ENCODE assay signal across 18 cellular contexts in the genomic region with DNA sequence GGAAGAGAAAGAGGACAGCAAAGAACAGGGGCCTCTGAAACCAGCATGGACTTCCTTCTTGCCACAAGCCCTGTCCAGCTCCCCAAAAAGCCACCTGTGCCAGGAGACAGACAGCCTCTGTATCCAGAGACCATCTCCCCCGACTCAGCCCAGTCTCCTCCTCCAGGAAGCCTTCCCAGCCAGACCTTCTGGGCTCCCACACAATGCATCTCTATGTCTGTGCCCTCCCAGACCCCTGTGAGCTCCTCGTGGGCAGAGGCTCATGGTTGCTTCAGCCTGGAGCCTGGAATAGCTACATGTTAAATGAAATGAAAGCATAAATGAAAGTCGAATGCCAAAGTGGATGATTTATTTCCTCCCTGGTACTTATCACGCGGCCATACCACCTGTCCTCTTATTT. TPM values are rescaled to one million over a fixed set of nuclear protein-coding genes. Genes with fewer than 3 reads are reported as not detected.
A peak's percentile ranks its signal among the peaks of the same experiment; 100 is the strongest.
DNase-seq lines count a peak whose midpoint lies in the region; ATAC-seq and TF ChIP-seq lines count a peak whose summit lies in the region.
"Had no signal": no experiment of that assay in that cellular context is flagged by ENCODE, and none has a peak within 500 bp of the region (broad histone marks: within the 10 kb centered on the region; RNA-seq: fewer than 3 reads in every experiment).

No MANE protein-coding gene starts in this region.

- no peak for ATAC-seq in heart left ventricle
- ATAC-seq in CD4-positive, alpha-beta T cell (ENCODE audit: poor library complexity) = no peak
- ATAC-seq: activated naive CD4-positive, alpha-beta T cell treated with anti-CD3 and anti-CD28 coated beads, Interleukin-2, amount 50 U/mL, for 72 hours; GM23338 had no signal

- intact Hi-C loops in heart left ventricle (cut with DNase I) = no loop called here
- intact Hi-C loops in dendritic cell treated with granulocyte-macrophage colony-stimulating factor and Interleukin-4, amounts not matched to agents 40 ng/mL and 50 ng/mL, for 4 days (cut with micrococcal nuclease) = no loop called here
- intact Hi-C loops in CD4-positive, alpha-beta T cell (cut with DNase I, micrococcal nuclease) = no loop called here

- TF ChIP-seq POLR2A in heart left ventricle (IDR thresholded peaks at IDR 0.05) = no peak

- peaks cover 15% of the 10 kb centered on the region for H3K36me3 Mint-ChIP-seq in dendritic cell treated with granulocyte-macrophage colony-stimulating factor and Interleukin-4, amounts not matched to agents 40 ng/mL and 50 ng/mL, for 4 days (ENCODE audit: low read depth)
- H3K36me3 Mint-ChIP-seq in CD4-positive, alpha-beta T cell (ENCODE audit: low read depth) = peaks cover 22% of the 10 kb centered on the region
- H3K36me3 Mint-ChIP-seq: activated naive CD4-positive, alpha-beta T cell treated with anti-CD3 and anti-CD28 coated beads, Interleukin-2, amount 50 U/mL, for 72 hours had no signal

- peak overlapping the region; percentile 23 for H3K27ac Mint-ChIP-seq in dendritic cell treated with granulocyte-macrophage colony-stimulating factor and Interleukin-4, amounts not matched to agents 40 ng/mL and 50 ng/mL, for 4 days
- no peak overlapping the region for H3K27ac Mint-ChIP-seq in CD4-positive, alpha-beta T cell
- H3K27ac Mint-ChIP-seq: GM23338 had no signal

- H3K9me3 Mint-ChIP-seq in dendritic cell treated with granulocyte-macrophage colony-stimulating factor and Interleukin-4, amounts not matched to agents 40 ng/mL and 50 ng/mL, for 4 days = no peaks in the 10 kb centered on the region
- no peaks in the 10 kb centered on the region for H3K9me3 Mint-ChIP-seq in CD4-positive, alpha-beta T cell
- H3K9me3 Mint-ChIP-seq: activated naive CD4-positive, alpha-beta T cell treated with anti-CD3 and anti-CD28 coated beads, Interleukin-2, amount 50 U/mL, for 72 hours; GM23338; immature natural killer cell had no signal

- POLR2A ChIA-PET in CD4-positive, alpha-beta T cell (lab: Charles Lee) = no interaction called here

- CTCF ChIA-PET in CD4-positive, alpha-beta T cell (lab: Charles Lee) = no interaction called here

- H3K36me3 ChIP-seq in cardiac muscle cell = no peaks in the 10 kb centered on the region
- peaks cover 0 to 12% (median 0%) of the 10 kb centered on the region in 9 donors for H3K36me3 ChIP-seq in heart left ventricle

- TF ChIP-seq CTCF in cardiac muscle cell (IDR thresholded peaks at IDR 0.05; ENCODE audit: low read depth, low read length) (no peak), heart left ventricle (IDR thresholded peaks at IDR 0.05) (no peak)
- TF ChIP-seq CTCF in CD4-positive, alpha-beta T cell (IDR thresholded peaks at IDR 0.05) = no peak

- no peaks in the 10 kb centered on the region for H3K4me1 ChIP-seq in cardiac muscle cell (ENCODE audit: low read depth)
- peaks cover 0 to 25% (median 3%) of the 10 kb centered on the region in 12 donors for H3K4me1 ChIP-seq in heart left ventricle

- H3K4me1 Mint-ChIP-seq in dendritic cell treated with granulocyte-macrophage colony-stimulating factor and Interleukin-4, amounts not matched to agents 40 ng/mL and 50 ng/mL, for 4 days (ENCODE audit: low read depth) = peaks cover 74% of the 10 kb centered on the region
- no peaks in the 10 kb centered on the region for H3K4me1 Mint-ChIP-seq in CD4-positive, alpha-beta T cell (ENCODE audit: low read depth)

- no peaks in the 10 kb centered on the region for H3K27me3 ChIP-seq in cardiac muscle cell
- no peaks in the 10 kb centered on the region for H3K27me3 ChIP-seq in heart left ventricle
- H3K27me3 ChIP-seq in CD4-positive, alpha-beta T cell (ENCODE audit: control insufficient read depth, insufficient read depth, low read length) = no peaks in the 10 kb centered on the region
- H3K27me3 ChIP-seq: right lobe of liver, tibial nerve had no signal

- H3K4me3 Mint-ChIP-seq in dendritic cell treated with granulocyte-macrophage colony-stimulating factor and Interleukin-4, amounts not matched to agents 40 ng/mL and 50 ng/mL, for 4 days = no peak overlapping the region
- no peak overlapping the region for H3K4me3 Mint-ChIP-seq in CD4-positive, alpha-beta T cell
- H3K4me3 Mint-ChIP-seq: B cell, GM23338, immature natural killer cell had no signal

- H3K27ac ChIP-seq in cardiac muscle cell (peak overlapping the region; percentile 32), heart left ventricle (peak overlapping the region in 1 of 12 donors; percentile 34)
- no peak overlapping the region for H3K27ac ChIP-seq in CD4-positive, alpha-beta T cell (ENCODE audit: low read depth, low read length)
- H3K27ac ChIP-seq: right lobe of liver had no signal

- H3K27me3 Mint-ChIP-seq in dendritic cell treated with granulocyte-macrophage colony-stimulating factor and Interleukin-4, amounts not matched to agents 40 ng/mL and 50 ng/mL, for 4 days = peaks cover 15% of the 10 kb centered on the region
- no peaks in the 10 kb centered on the region for H3K27me3 Mint-ChIP-seq in CD4-positive, alpha-beta T cell
- H3K27me3 Mint-ChIP-seq: B cell had no signal

- no peak for DNase-seq in cardiac muscle cell (ENCODE audit: low read depth in 1 of 2, low spot score in 1 of 2)
- no peak for DNase-seq in heart left ventricle
- DNase-seq in NCI-H2196 treated with DMSO at 0.1 percent for 48 hours (lab: John Stamatoyannopoulos, UW; ENCODE audit: unreplicated experiment) = peak; percentile 18
- DNase-seq in AG08395 (ENCODE audit: low spot score) = no peak
- DNase-seq in CD4-positive, alpha-beta T cell = no peak
- DNase-seq in HT-29 (ENCODE audit: low spot score) = no peak
- DNase-seq in SIG-M5 (lab: John Stamatoyannopoulos, UW) = no peak
- DNase-seq: cerebellar nuclear complex; immature natural killer cell; mesendoderm; right lobe of liver; stimulated activated CD4-positive, alpha-beta T cell treated with anti-CD3 and anti-CD28 coated beads, Interleukin-4, amount 100 ng/mL, for 24 hours; T-helper 2 cell had no signal

- WGBS in heart left ventricle, 4 donors = 77 to 82% (median 80%) methylated on average over 5 of the region's 5 CpGs

- H3K9me3 ChIP-seq in cardiac muscle cell (ENCODE audit: low read depth) (no peaks in the 10 kb centered on the region), heart left ventricle (no peaks in the 10 kb centered on the region)
- no peaks in the 10 kb centered on the region for H3K9me3 ChIP-seq in CD4-positive, alpha-beta T cell (ENCODE audit: control insufficient read depth, low read length)
- H3K9me3 ChIP-seq: right lobe of liver, tibial nerve had no signal

- H3K4me3 ChIP-seq in cardiac muscle cell (no peak overlapping the region), heart left ventricle (no peak overlapping the region)
- H3K4me3 ChIP-seq: GM23338, right lobe of liver, tibial nerve had no signal

RNA-seq across cellular contexts. Expression of a gene that starts 7.3 kb away (rescaled TPM):
- total RNA-seq in cardiac muscle cell (134 and 200 TPM in 2 replicates), heart left ventricle (100 to 1,000 TPM in 2 of 9 donors, 10 to 100 TPM in 7; 35.4 to 116 (median 44.0) TPM)
- polyA plus RNA-seq in cardiac muscle cell (41.5 and 54.6 TPM in 2 replicates), heart left ventricle (10 to 100 TPM; 37.7 to 42.0 TPM)
- 10 to 100 TPM; 65.7 to 69.8 TPM for total RNA-seq in CD4-positive, alpha-beta T cell
- 109 and 161 TPM in 2 replicates for total RNA-seq in HT-29 (2014; rRNA removed; shearing (Covaris generic))

RNA-seq across cellular contexts. Expression of a gene that starts 34.4 kb away (rescaled TPM):
- total RNA-seq in cardiac muscle cell (66.2 and 101 TPM in 2 replicates), heart left ventricle (10 to 100 TPM; 35.2 to 78.8 (median 55.2) TPM)
- polyA plus RNA-seq in cardiac muscle cell (91.4 and 139 TPM in 2 replicates), heart left ventricle (100 to 1,000 TPM in 1 of 2 donors, 10 to 100 TPM in 1; 35.9 to 237 TPM)
- total RNA-seq in CD4-positive, alpha-beta T cell = 10 to 100 TPM; 10.5 to 12.9 TPM
- total RNA-seq in HT-29 (2014; rRNA removed; shearing (Covaris generic)) = 1,082 and 1,283 TPM in 2 replicates

RNA-seq across cellular contexts. Expression of a gene that starts 54.7 kb away (rescaled TPM):
- total RNA-seq in cardiac muscle cell (16.7 and 66.8 TPM in 2 replicates), heart left ventricle (10 to 100 TPM in 7 of 9 donors, 1 to 10 TPM in 2; 6.0 to 28.9 (median 13.2) TPM)
- polyA plus RNA-seq in cardiac muscle cell (47.8 and 80.4 TPM in 2 replicates), heart left ventricle (10 to 100 TPM in 1 of 2 donors, 1 to 10 TPM in 1; 8.3 to 24.2 TPM)
- total RNA-seq in CD4-positive, alpha-beta T cell = 10 to 100 TPM; 58.3 to 61.6 TPM
- 10.4 and 11.4 TPM in 2 replicates for total RNA-seq in HT-29 (2014; rRNA removed; shearing (Covaris generic))

Comparison
In these comparisons a context has a peak if more than half of its experiments do, and no peak if none do; other contexts are left out.
1. RNA of a gene that starts 34.4 kb away (total RNA-seq): 1,082 to 1,283 TPM in HT-29; 66.2 to 101 TPM in cardiac muscle cell, 35.2 to 78.8 TPM in heart left ventricle and 10.5 to 12.9 TPM in CD4-positive, alpha-beta T cell; every median in the first group is over 10 times any median in the second.